In genomic region chr6:160121981-160122380, GRCh38 we compare ENCODE assay signal across 1 cellular context.
TF ChIP-seq lines count a peak whose summit lies in the region.

No MANE protein-coding gene starts in this region.

TF ChIP-seq in HepG2, 621 proteins besides CTCF, POLR2A, EP300 and RAD21 (continued from another document):
- TF ChIP-seq, protein P1, sequence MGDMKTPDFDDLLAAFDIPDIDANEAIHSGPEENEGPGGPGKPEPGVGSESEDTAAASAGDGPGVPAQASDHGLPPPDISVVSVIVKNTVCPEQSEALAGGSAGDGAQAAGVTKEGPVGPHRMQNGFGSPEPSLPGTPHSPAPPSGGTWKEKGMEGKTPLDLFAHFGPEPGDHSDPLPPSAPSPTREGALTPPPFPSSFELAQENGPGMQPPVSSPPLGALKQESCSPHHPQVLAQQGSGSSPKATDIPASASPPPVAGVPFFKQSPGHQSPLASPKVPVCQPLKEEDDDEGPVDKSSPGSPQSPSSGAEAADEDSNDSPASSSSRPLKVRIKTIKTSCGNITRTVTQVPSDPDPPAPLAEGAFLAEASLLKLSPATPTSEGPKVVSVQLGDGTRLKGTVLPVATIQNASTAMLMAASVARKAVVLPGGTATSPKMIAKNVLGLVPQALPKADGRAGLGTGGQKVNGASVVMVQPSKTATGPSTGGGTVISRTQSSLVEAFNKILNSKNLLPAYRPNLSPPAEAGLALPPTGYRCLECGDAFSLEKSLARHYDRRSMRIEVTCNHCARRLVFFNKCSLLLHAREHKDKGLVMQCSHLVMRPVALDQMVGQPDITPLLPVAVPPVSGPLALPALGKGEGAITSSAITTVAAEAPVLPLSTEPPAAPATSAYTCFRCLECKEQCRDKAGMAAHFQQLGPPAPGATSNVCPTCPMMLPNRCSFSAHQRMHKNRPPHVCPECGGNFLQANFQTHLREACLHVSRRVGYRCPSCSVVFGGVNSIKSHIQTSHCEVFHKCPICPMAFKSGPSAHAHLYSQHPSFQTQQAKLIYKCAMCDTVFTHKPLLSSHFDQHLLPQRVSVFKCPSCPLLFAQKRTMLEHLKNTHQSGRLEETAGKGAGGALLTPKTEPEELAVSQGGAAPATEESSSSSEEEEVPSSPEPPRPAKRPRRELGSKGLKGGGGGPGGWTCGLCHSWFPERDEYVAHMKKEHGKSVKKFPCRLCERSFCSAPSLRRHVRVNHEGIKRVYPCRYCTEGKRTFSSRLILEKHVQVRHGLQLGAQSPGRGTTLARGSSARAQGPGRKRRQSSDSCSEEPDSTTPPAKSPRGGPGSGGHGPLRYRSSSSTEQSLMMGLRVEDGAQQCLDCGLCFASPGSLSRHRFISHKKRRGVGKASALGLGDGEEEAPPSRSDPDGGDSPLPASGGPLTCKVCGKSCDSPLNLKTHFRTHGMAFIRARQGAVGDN (CRISPR knock-in tag; IDR thresholded peaks at IDR 0.05): peak; percentile 40
- 0 out of 2 replicates have a peak, but pooled peaks have one; percentile 27 for TF ChIP-seq ZNF605 (CRISPR knock-in tag; IDR thresholded peaks at IDR 0.05)
